In genomic region chr3:189838291-189838690, GRCh38 we compare ENCODE assay signal across 13 cellular contexts.
"Had no signal": no experiment of that assay in that cellular context is flagged by ENCODE, and none has a peak within 500 bp of the region (broad histone marks: within the 10 kb centered on the region; RNA-seq: fewer than 3 reads in every experiment).

No MANE protein-coding gene starts in this region.

- H3K36me3 ChIP-seq: left lung had no signal

- ATAC-seq: body of pancreas; effector memory CD8-positive, alpha-beta T cell; left lung; stimulated activated naive CD8-positive, alpha-beta T cell treated with anti-CD3 and anti-CD28 coated beads, Interleukin-15, Interleukin-2, amounts not matched to agents 100 U/mL and 50 U/mL, for 24 hours; WTC11 had no signal

- H3K36me3 Mint-ChIP-seq: memory B cell, WTC11 had no signal

- H3K9me3 Mint-ChIP-seq: activated T-helper 2 cell treated with anti-CD3 and anti-CD28 coated beads, Interferon-gamma antibody, Interleukin-2, Interleukin-4, amounts not matched to agents 10 μg/mL and 5 μg/mL and 100 μg/mL, durations not matched to agents 14 hours and 24 hours and 36 hours; dendritic cell treated with granulocyte-macrophage colony-stimulating factor and Interleukin-4, amounts not matched to agents 40 ng/mL and 50 ng/mL, for 4 days; effector memory CD8-positive, alpha-beta T cell; WTC11 had no signal

- H3K27ac ChIP-seq: body of pancreas, left lung had no signal

- H3K27me3 Mint-ChIP-seq: dendritic cell treated with granulocyte-macrophage colony-stimulating factor and Interleukin-4, amounts not matched to agents 40 ng/mL and 50 ng/mL, for 4 days; memory B cell had no signal

- H3K4me1 ChIP-seq: body of pancreas, left lung had no signal

- H3K27ac Mint-ChIP-seq: activated T-helper 2 cell treated with anti-CD3 and anti-CD28 coated beads, Interferon-gamma antibody, Interleukin-2, Interleukin-4, amounts not matched to agents 10 μg/mL and 5 μg/mL and 100 μg/mL, durations not matched to agents 14 hours and 24 hours and 36 hours; dendritic cell treated with granulocyte-macrophage colony-stimulating factor and Interleukin-4, amounts not matched to agents 40 ng/mL and 50 ng/mL, for 4 days; effector memory CD8-positive, alpha-beta T cell; memory B cell; WTC11 had no signal

- H3K27me3 ChIP-seq: body of pancreas, left lung had no signal

- H3K4me3 Mint-ChIP-seq: dendritic cell treated with granulocyte-macrophage colony-stimulating factor and Interleukin-4, amounts not matched to agents 40 ng/mL and 50 ng/mL, for 4 days; effector memory CD8-positive, alpha-beta T cell; memory B cell; WTC11 had no signal

- H3K9me3 ChIP-seq: body of pancreas, left lung had no signal

- H3K4me3 ChIP-seq: body of pancreas, left lung had no signal

- DNase-seq: activated CD4-positive, alpha-beta T cell treated with anti-CD3 and anti-CD28 coated beads for 48 hours; activated naive CD4-positive, alpha-beta T cell treated with anti-CD3 and anti-CD28 coated beads, Interleukin-2, amount 50 U/mL, for 16 hours; activated T-cell treated with anti-CD3 and anti-CD28 coated beads for 4 hours; body of pancreas; effector memory CD8-positive, alpha-beta T cell; left lung; stimulated activated CD4-positive, alpha-beta T cell treated with anti-CD3 and anti-CD28 coated beads, Interleukin-2, amount 100 ng/mL, for 48 hours; stimulated activated naive CD8-positive, alpha-beta T cell treated with anti-CD3 and anti-CD28 coated beads, Interleukin-15, Interleukin-2, amounts not matched to agents 100 U/mL and 50 U/mL, for 24 hours; T-helper 1 cell had no signal
